ENCODE assay signal across 12 cellular contexts in the genomic region with DNA sequence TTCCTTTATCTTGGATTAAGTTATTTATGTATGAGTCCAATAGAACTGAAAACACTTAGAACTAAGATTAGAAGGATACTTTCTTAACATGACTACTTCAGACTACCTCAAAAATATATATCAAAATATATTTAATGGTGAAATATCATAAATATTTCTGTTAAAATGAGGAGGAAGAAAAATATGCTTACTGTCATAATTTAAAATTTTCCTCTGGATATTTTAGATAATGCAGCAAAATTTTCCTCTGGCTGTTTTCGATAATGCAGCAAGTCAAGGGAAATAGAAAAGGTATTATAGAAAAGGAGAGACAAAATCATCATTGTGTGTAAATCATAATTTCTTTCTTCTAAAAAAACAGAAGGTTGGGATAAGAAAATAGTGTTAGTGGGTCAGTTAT.
A peak's percentile ranks its signal among the peaks of the same experiment; 100 is the strongest.
DNase-seq lines count a peak whose midpoint lies in the region; ATAC-seq and TF ChIP-seq lines count a peak whose summit lies in the region.
"Had no signal": no experiment of that assay in that cellular context is flagged by ENCODE, and none has a peak within 500 bp of the region (broad histone marks: within the 10 kb centered on the region; RNA-seq: fewer than 3 reads in every experiment).

No MANE protein-coding gene starts in this region.

- intact Hi-C loops in transverse colon (cut with DNase I; ENCODE audit: low total_unique reads) = no loop called here

- H3K36me3 Mint-ChIP-seq in activated CD4-positive, alpha-beta memory T cell treated with anti-CD3 and anti-CD28 coated beads, Interleukin-2, amount 10 ng/mL, durations not matched to agents 7 days and 5 days (ENCODE audit: low read depth) = no peaks in the 10 kb centered on the region
- H3K36me3 Mint-ChIP-seq: activated naive CD8-positive, alpha-beta T cell had no signal

- no peaks in the 10 kb centered on the region for H3K9me3 ChIP-seq in RWPE2 (ENCODE audit: severe bottlenecking)
- H3K9me3 ChIP-seq in fibroblast of lung (ENCODE audit: control insufficient read depth, insufficient read depth, low read depth, low read length) = no peaks in the 10 kb centered on the region
- H3K9me3 ChIP-seq in neuronal stem cell (replicated peaks in 1 of 2; ENCODE audit: control insufficient read depth in 2 of 2, insufficient read depth in 1 of 2, low read depth in 1 of 2, low read length in 2 of 2) = no peaks in the 10 kb centered on the region
- no peaks in the 10 kb centered on the region for H3K9me3 ChIP-seq in transverse colon

- H3K4ac ChIP-seq in neuronal stem cell (ENCODE audit: low read length) = no peak overlapping the region

- no peaks in the 10 kb centered on the region for H3K9me3 Mint-ChIP-seq in activated CD4-positive, alpha-beta memory T cell treated with anti-CD3 and anti-CD28 coated beads, Interleukin-2, amount 10 ng/mL, durations not matched to agents 7 days and 5 days
- H3K9me3 Mint-ChIP-seq: activated T-cell treated with anti-CD3 and anti-CD28 coated beads, Interleukin-2, amount 50 U/mL, for 4 hours had no signal

- TF ChIP-seq CTCF in RWPE2 (IDR thresholded peaks at IDR 0.05; ENCODE audit: poor library complexity, severe bottlenecking) (no peak), fibroblast of lung (conservative IDR thresholded peaks at IDR 0.05 in 1 of 2, IDR thresholded peaks at IDR 0.05 in 1 of 2; ENCODE audit: low read depth in 1 of 2, low read length in 2 of 2) (no peak), transverse colon (IDR thresholded peaks at IDR 0.05) (no peak)

- H3K4me1 Mint-ChIP-seq in activated CD4-positive, alpha-beta memory T cell treated with anti-CD3 and anti-CD28 coated beads, Interleukin-2, amount 10 ng/mL, durations not matched to agents 7 days and 5 days = peaks cover 4% of the 10 kb centered on the region
- H3K4me1 Mint-ChIP-seq: central memory CD8-positive, alpha-beta T cell had no signal

- peak overlapping the region; percentile 36 for H3K27ac ChIP-seq in RWPE2 (ENCODE audit: poor library complexity, severe bottlenecking)
- peak overlapping the region; percentile 39 for H3K27ac ChIP-seq in fibroblast of lung (ENCODE audit: insufficient read depth, low read length)
- no peak overlapping the region for H3K27ac ChIP-seq in neuronal stem cell (replicated peaks; ENCODE audit: low read length)
- no peak overlapping the region for H3K27ac ChIP-seq in transverse colon

- H3K18ac ChIP-seq in neuronal stem cell (ENCODE audit: low read length) = no peak overlapping the region

- H3K4me2 ChIP-seq in fibroblast of lung (ENCODE audit: extremely low read depth, insufficient read depth, low read length) (peak overlapping the region; percentile 87), neuronal stem cell (ENCODE audit: insufficient read depth, low read length, poor library complexity, severe bottlenecking) (no peak overlapping the region)

- H2AFZ ChIP-seq in fibroblast of lung (ENCODE audit: low read length) = peak overlapping the region; percentile 83
- peak overlapping the region; percentile 77 for H2AFZ ChIP-seq in neuronal stem cell (ENCODE audit: low read length)

- no peak for TF ChIP-seq POLR2A in transverse colon (IDR thresholded peaks at IDR 0.05)

- no peak overlapping the region for H2AK5ac ChIP-seq in neuronal stem cell (ENCODE audit: low read depth, low read length)

- H2BK120ac ChIP-seq in neuronal stem cell (ENCODE audit: low read depth, low read length) = no peak overlapping the region

- H3K9ac ChIP-seq in fibroblast of lung (ENCODE audit: insufficient read depth, low read length) = no peak overlapping the region
- H3K9ac ChIP-seq in neuronal stem cell (ENCODE audit: low read depth, low read length, poor library complexity) = no peak overlapping the region

- no peak overlapping the region for H2BK15ac ChIP-seq in neuronal stem cell (ENCODE audit: low read length)

- H4K91ac ChIP-seq in neuronal stem cell (ENCODE audit: low read depth, low read length, poor library complexity) = no peak overlapping the region

- POLR2A ChIA-PET in activated CD4-positive, alpha-beta memory T cell treated with anti-CD3 and anti-CD28 coated beads, Interleukin-2, amount 10 ng/mL, durations not matched to agents 7 days and 5 days (lab: Charles Lee) = no interaction called here

- H3K36me3 ChIP-seq in RWPE2 (ENCODE audit: low read depth) = no peaks in the 10 kb centered on the region
- no peaks in the 10 kb centered on the region for H3K36me3 ChIP-seq in fibroblast of lung (ENCODE audit: control insufficient read depth, insufficient read depth, low read length)
- no peaks in the 10 kb centered on the region for H3K36me3 ChIP-seq in neuronal stem cell (replicated peaks in 1 of 2; ENCODE audit: control insufficient read depth in 2 of 2, insufficient read depth in 2 of 2, low read length in 2 of 2)
- H3K36me3 ChIP-seq in transverse colon = no peaks in the 10 kb centered on the region

- TF ChIP-seq EP300 in transverse colon (IDR thresholded peaks at IDR 0.05; ENCODE audit: low read depth) = no peak

- H3K4me3 Mint-ChIP-seq in activated CD4-positive, alpha-beta memory T cell treated with anti-CD3 and anti-CD28 coated beads, Interleukin-2, amount 10 ng/mL, durations not matched to agents 7 days and 5 days = no peak overlapping the region
- H3K4me3 Mint-ChIP-seq: activated T-cell treated with anti-CD3 and anti-CD28 coated beads, Interleukin-2, amount 50 U/mL, for 4 hours; central memory CD8-positive, alpha-beta T cell had no signal

- H3K27me3 Mint-ChIP-seq in activated CD4-positive, alpha-beta memory T cell treated with anti-CD3 and anti-CD28 coated beads, Interleukin-2, amount 10 ng/mL, durations not matched to agents 7 days and 5 days = peaks cover 22% of the 10 kb centered on the region

- CTCF ChIA-PET in activated CD4-positive, alpha-beta memory T cell treated with anti-CD3 and anti-CD28 coated beads, Interleukin-2, amount 10 ng/mL, durations not matched to agents 7 days and 5 days (lab: Charles Lee) = interaction anchor here (1.2 kb wide), 1 partner anchor 1588 kb away, joined by 3 read pairs; no protein-coding TSS in a partner anchor

- in situ Hi-C loops in transverse colon (cut with MboI; ENCODE audit: low pct_ligation_motif_present in 1 of 4, low pct_unique_long_range_greater_than_20kb in 1 of 4, low sequenced_read_pairs in 3 of 4) = loop anchor here (25.0 kb wide), 5 partner anchors 224 to 1599 kb away; a partner anchor contains a TSS

- H3K4me3 ChIP-seq in RWPE2 (ENCODE audit: severe bottlenecking) (no peak overlapping the region), fibroblast of lung (replicated peaks in 1 of 4; ENCODE audit: control extremely low read depth in 1 of 4, insufficient read depth in 1 of 4, low read depth in 3 of 4, low read length in 4 of 4) (peak overlapping the region; percentile 45 to 62 (median 54)), neuronal stem cell (ENCODE audit: low read length in 2 of 2) (peak overlapping the region in 1 of 2 donors; percentile 34), transverse colon (no peak overlapping the region)

- no peak; the same call in 2 of the 3 replicates for ATAC-seq in RWPE2 (ENCODE audit: low read depth)
- ATAC-seq: activated T-cell treated with anti-CD3 and anti-CD28 coated beads, Interleukin-2, amount 50 U/mL, for 4 hours had no signal

- no CpG with 5 or more reads among the region's 1 CpG for WGBS in neuronal stem cell (ENCODE audit: extremely low coverage in 2 of 2, insufficient read length in 2 of 2, insufficient replicate concordance in 1 of 2), 2 donors
- WGBS in transverse colon (ENCODE audit: low coverage in 1 of 2), 2 donors = 82 to 85% methylated on average over 1 of the region's 1 CpG

- H2BK12ac ChIP-seq in neuronal stem cell (ENCODE audit: low read length) = no peak overlapping the region

- no peak overlapping the region for H3K23ac ChIP-seq in neuronal stem cell (ENCODE audit: low read depth, low read length, poor library complexity)

- peaks cover 10% of the 10 kb centered on the region for H3K4me1 ChIP-seq in RWPE2 (ENCODE audit: insufficient read depth, poor library complexity, severe bottlenecking)
- peaks cover 3% of the 10 kb centered on the region for H3K4me1 ChIP-seq in fibroblast of lung (ENCODE audit: control insufficient read depth, extremely low read depth, insufficient read depth, low read length)
- peaks cover 0 to 4% of the 10 kb centered on the region in 2 donors for H3K4me1 ChIP-seq in neuronal stem cell (ENCODE audit: control insufficient read depth in 2 of 2, insufficient read depth in 1 of 2, low read depth in 1 of 2, low read length in 2 of 2)
- H3K4me1 ChIP-seq in transverse colon = peaks cover 0 to 5% (median 0%) of the 10 kb centered on the region in 4 donors

- no peaks in the 10 kb centered on the region for H3K79me1 ChIP-seq in neuronal stem cell (ENCODE audit: low read depth, low read length)

- no peaks in the 10 kb centered on the region for H3K27me3 ChIP-seq in RWPE2 (ENCODE audit: insufficient read depth, poor library complexity, severe bottlenecking)
- H3K27me3 ChIP-seq in fibroblast of lung (ENCODE audit: control insufficient read depth, insufficient read depth, low read length) = no peaks in the 10 kb centered on the region
- no peaks in the 10 kb centered on the region for H3K27me3 ChIP-seq in neuronal stem cell (ENCODE audit: control insufficient read depth in 3 of 3, insufficient read depth in 3 of 3, low read depth in 1 of 3, low read length in 3 of 3)
- H3K27me3 ChIP-seq in transverse colon = peaks cover 21% of the 10 kb centered on the region

- H3K27ac Mint-ChIP-seq in activated CD4-positive, alpha-beta memory T cell treated with anti-CD3 and anti-CD28 coated beads, Interleukin-2, amount 10 ng/mL, durations not matched to agents 7 days and 5 days = no peak overlapping the region
- H3K27ac Mint-ChIP-seq: activated naive CD8-positive, alpha-beta T cell had no signal

- no peaks in the 10 kb centered on the region for H3K79me2 ChIP-seq in fibroblast of lung (ENCODE audit: control insufficient read depth, insufficient read depth, low read length)

- no peak overlapping the region for H2BK5ac ChIP-seq in neuronal stem cell (ENCODE audit: low read length)

- H3K14ac ChIP-seq in neuronal stem cell (ENCODE audit: low read length) = no peak overlapping the region

- H4K8ac ChIP-seq in neuronal stem cell (ENCODE audit: low read depth, low read length) = no peak overlapping the region

- no peaks in the 10 kb centered on the region for H4K20me1 ChIP-seq in fibroblast of lung (ENCODE audit: control insufficient read depth, extremely low read depth, insufficient read depth, low read length)

- DNase-seq in ELR (ENCODE audit: low read depth) = peak; percentile 12
- no peak for DNase-seq in RWPE2 (ENCODE audit: low spot score)
- no peak for DNase-seq in fibroblast of lung (ENCODE audit: low read depth in 2 of 2)
- DNase-seq in neuronal stem cell (ENCODE audit: low spot score) = no peak
- DNase-seq in transverse colon = no peak
- DNase-seq in cerebellar nuclear complex (lab: John Stamatoyannopoulos, UW) = no peak
- DNase-seq in activated CD4-positive, alpha-beta memory T cell treated with anti-CD3 and anti-CD28 coated beads, Interleukin-2, amount 10 ng/mL, durations not matched to agents 7 days and 5 days = no peak
- DNase-seq in RKO (ENCODE audit: low spot score) = no peak
- DNase-seq: activated CD4-positive, alpha-beta T cell treated with anti-CD3 and anti-CD28 coated beads, Interleukin-2, amount 50 U/mL, for 4 hours; activated T-cell treated with anti-CD3 and anti-CD28 coated beads, Interleukin-2, amount 50 U/mL, for 4 hours had no signal

Comparison
In these comparisons a context has a peak if more than half of its experiments do, and no peak if none do; other contexts are left out.
1. H3K27ac ChIP-seq: peak in RWPE2 (single experiment) and fibroblast of lung (single experiment); none in neuronal stem cell (single experiment) and transverse colon (0 of 4).
2. H3K4me3 ChIP-seq: peak in fibroblast of lung (4 of 4); none in RWPE2 (single experiment) and transverse colon (0 of 4).